In the genomic region with DNA sequence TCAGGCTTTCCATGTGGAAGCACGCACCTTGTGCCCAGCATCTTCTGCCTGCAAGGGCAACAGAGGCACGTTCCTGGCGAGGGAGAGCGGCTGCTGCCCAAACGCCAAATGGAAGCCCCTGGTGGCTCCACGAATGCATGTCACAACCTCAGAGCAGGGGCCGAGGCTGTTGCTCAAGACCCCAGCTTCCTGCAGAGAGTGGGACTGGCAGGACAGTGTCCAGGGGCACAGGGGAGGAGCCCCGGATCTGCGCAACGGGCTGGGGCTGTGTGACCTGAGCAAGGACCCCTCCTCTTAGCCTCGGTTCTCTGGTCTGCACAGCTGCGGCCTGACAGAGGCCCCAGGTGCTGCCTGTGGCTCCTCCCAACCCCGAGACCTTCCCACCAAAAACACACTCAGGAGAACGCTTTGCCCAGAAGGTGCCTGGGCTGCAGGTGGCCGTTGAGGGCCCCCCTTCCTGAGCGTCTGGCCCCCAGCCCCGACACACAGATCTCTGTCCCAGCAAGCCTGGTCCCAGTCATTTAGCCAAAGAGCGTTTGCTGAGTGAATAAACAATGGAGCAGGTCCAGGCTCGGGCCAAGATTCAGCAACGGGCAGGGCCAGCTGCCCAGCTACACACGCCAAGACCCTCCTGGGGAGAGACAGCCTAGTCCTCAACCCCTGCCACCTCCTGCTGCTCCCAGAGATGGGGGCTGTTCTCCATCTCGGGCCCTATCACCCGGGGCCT, we compare ENCODE assay signal across 8 cellular contexts. TPM values are rescaled to one million over a fixed set of nuclear protein-coding genes. Genes with fewer than 3 reads are reported as not detected.
DNase-seq lines count a peak whose midpoint lies in the region; ATAC-seq lines count a peak whose summit lies in the region.

No MANE protein-coding gene starts in this region.

- no peak for DNase-seq in T-helper 2 cell treated with Interferon-gamma antibody and Interleukin-4, amounts not matched to agents 5 μg/mL and 100 μg/mL, for 36 hours (ENCODE audit: low spot score)
- DNase-seq in T-helper 2 cell (no peak), ecto neural progenitor cell (ENCODE audit: low spot score) (no peak), COLO829 (ENCODE audit: low spot score) (no peak)
- no peak for DNase-seq in activated CD8-positive, alpha-beta T cell treated with anti-CD3 and anti-CD28 coated beads, Interleukin-2, amount 10 ng/mL, durations not matched to agents 7 days and 5 days
- DNase-seq in activated CD8-positive, alpha-beta memory T cell treated with anti-CD3 and anti-CD28 coated beads, Interleukin-2, amount 50 U/mL, for 48 hours, result no peak

- no peaks in the 10 kb centered on the region for H3K36me3 ChIP-seq in subcutaneous abdominal adipose tissue (ENCODE audit: control insufficient read depth in 5 of 5, insufficient read depth in 5 of 5, low read length in 5 of 5)

- H3K36me3 Mint-ChIP-seq in T-helper 2 cell treated with Interferon-gamma antibody and Interleukin-4, amounts not matched to agents 5 μg/mL and 100 μg/mL, for 36 hours (ENCODE audit: low read depth), result no peaks in the 10 kb centered on the region
- no peaks in the 10 kb centered on the region for H3K36me3 Mint-ChIP-seq in activated CD8-positive, alpha-beta T cell treated with anti-CD3 and anti-CD28 coated beads, Interleukin-2, amount 10 ng/mL, durations not matched to agents 7 days and 5 days (ENCODE audit: low read depth)

- CTCF ChIA-PET in activated CD8-positive, alpha-beta T cell treated with anti-CD3 and anti-CD28 coated beads, Interleukin-2, amount 10 ng/mL, durations not matched to agents 7 days and 5 days (lab: Charles Lee), result interaction anchor here (2.2 kb wide), 1 partner anchor 16 kb away, joined by 8 read pairs; no protein-coding TSS in a partner anchor

- H3K27ac ChIP-seq in subcutaneous abdominal adipose tissue (ENCODE audit: low read depth, low read length), result peak overlapping the region; percentile 94

- peaks cover 3% of the 10 kb centered on the region for H3K4me1 Mint-ChIP-seq in T-helper 2 cell treated with Interferon-gamma antibody and Interleukin-4, amounts not matched to agents 5 μg/mL and 100 μg/mL, for 36 hours (ENCODE audit: low read depth)
- H3K4me1 Mint-ChIP-seq in activated CD8-positive, alpha-beta T cell treated with anti-CD3 and anti-CD28 coated beads, Interleukin-2, amount 10 ng/mL, durations not matched to agents 7 days and 5 days (ENCODE audit: low read depth), result peaks cover 15% of the 10 kb centered on the region

- peak overlapping the region; percentile 26 for H3K27ac Mint-ChIP-seq in T-helper 2 cell treated with Interferon-gamma antibody and Interleukin-4, amounts not matched to agents 5 μg/mL and 100 μg/mL, for 36 hours
- H3K27ac Mint-ChIP-seq in activated CD8-positive, alpha-beta T cell treated with anti-CD3 and anti-CD28 coated beads, Interleukin-2, amount 10 ng/mL, durations not matched to agents 7 days and 5 days, result no peak overlapping the region

- H3K4me1 ChIP-seq in subcutaneous abdominal adipose tissue (ENCODE audit: control insufficient read depth in 5 of 5, insufficient read depth in 5 of 5, low read length in 5 of 5), result peaks cover 13 to 74% (median 50%) of the 10 kb centered on the region in 5 donors

- no peaks in the 10 kb centered on the region for H3K27me3 ChIP-seq in subcutaneous abdominal adipose tissue (ENCODE audit: control insufficient read depth in 5 of 5, insufficient read depth in 4 of 5, low read length in 5 of 5)

- no peaks in the 10 kb centered on the region for H3K9me3 Mint-ChIP-seq in T-helper 2 cell treated with Interferon-gamma antibody and Interleukin-4, amounts not matched to agents 5 μg/mL and 100 μg/mL, for 36 hours
- no peaks in the 10 kb centered on the region for H3K9me3 Mint-ChIP-seq in activated CD8-positive, alpha-beta T cell treated with anti-CD3 and anti-CD28 coated beads, Interleukin-2, amount 10 ng/mL, durations not matched to agents 7 days and 5 days (ENCODE audit: insufficient read depth)

- H3K27me3 Mint-ChIP-seq in T-helper 2 cell treated with Interferon-gamma antibody and Interleukin-4, amounts not matched to agents 5 μg/mL and 100 μg/mL, for 36 hours (ENCODE audit: low read depth), result peaks cover 3% of the 10 kb centered on the region
- peaks cover 12% of the 10 kb centered on the region for H3K27me3 Mint-ChIP-seq in activated CD8-positive, alpha-beta T cell treated with anti-CD3 and anti-CD28 coated beads, Interleukin-2, amount 10 ng/mL, durations not matched to agents 7 days and 5 days (ENCODE audit: low read depth)

- H3K4me3 Mint-ChIP-seq in T-helper 2 cell treated with Interferon-gamma antibody and Interleukin-4, amounts not matched to agents 5 μg/mL and 100 μg/mL, for 36 hours, result peak overlapping the region; percentile 60
- peak overlapping the region; percentile 48 for H3K4me3 Mint-ChIP-seq in activated CD8-positive, alpha-beta T cell treated with anti-CD3 and anti-CD28 coated beads, Interleukin-2, amount 10 ng/mL, durations not matched to agents 7 days and 5 days

- ATAC-seq in activated CD8-positive, alpha-beta T cell treated with anti-CD3 and anti-CD28 coated beads, Interleukin-2, amount 10 ng/mL, durations not matched to agents 7 days and 5 days, result no peak

- H3K4me3 ChIP-seq in iPS-18c (ENCODE audit: insufficient read depth, low read depth, low read length) (peak overlapping the region; percentile 81; the same call in 1 of the 2 replicates), subcutaneous abdominal adipose tissue (ENCODE audit: low read depth in 1 of 5, low read length in 5 of 5) (peak overlapping the region in 4 of 5 donors; percentile 80 to 95 (median 87))

- peak overlapping the region in 4 of 5 donors; percentile 64 to 86 (median 70) for H3K9ac ChIP-seq in subcutaneous abdominal adipose tissue (ENCODE audit: low read length in 5 of 5)

- POLR2A ChIA-PET in activated CD8-positive, alpha-beta T cell treated with anti-CD3 and anti-CD28 coated beads, Interleukin-2, amount 10 ng/mL, durations not matched to agents 7 days and 5 days (lab: Charles Lee), result interaction anchor here (1.1 kb wide), 1 partner anchor 119 kb away, joined by 3 read pairs; no protein-coding TSS in a partner anchor

- H3K9me3 ChIP-seq in iPS-18c (ENCODE audit: control insufficient read depth, insufficient read depth, low read length) (no peaks in the 10 kb centered on the region), subcutaneous abdominal adipose tissue (ENCODE audit: control insufficient read depth in 5 of 5, low read length in 5 of 5) (no peaks in the 10 kb centered on the region)

RNA-seq across cellular contexts. Expression of a gene that starts 1.2 kb away (rescaled TPM):
- 1 to 10 TPM; 1.9 to 2.2 TPM for total RNA-seq in activated CD8-positive, alpha-beta T cell treated with anti-CD3 and anti-CD28 coated beads, Interleukin-2, amount 10 ng/mL, durations not matched to agents 7 days and 5 days

RNA-seq across cellular contexts. Expression of a gene that starts 46.1 kb away (rescaled TPM):
- 100 to 1,000 TPM; 105 to 112 TPM for total RNA-seq in activated CD8-positive, alpha-beta T cell treated with anti-CD3 and anti-CD28 coated beads, Interleukin-2, amount 10 ng/mL, durations not matched to agents 7 days and 5 days
